Comparison of ENCODE assay signal across 1 cellular context in genomic region chr12:75635606-75636444, GRCh38.
TF ChIP-seq lines count a peak whose summit lies in the region.

No MANE protein-coding gene starts in this region.

TF ChIP-seq in GM23338, 12 proteins besides CTCF, POLR2A, EP300 and RAD21 (continued from another document):
- TF ChIP-seq ZNF462 (CRISPR knock-in tag; IDR thresholded peaks at IDR 0.05): no peak
- no peak for TF ChIP-seq EZH2phosphoT487 (IDR thresholded peaks at IDR 0.05; ENCODE audit: unreplicated experiment)
- no peak for TF ChIP-seq NANOG (IDR thresholded peaks at IDR 0.05; ENCODE audit: borderline replicate concordance)
- TF ChIP-seq CREB1 (CRISPR knock-in tag; IDR thresholded peaks at IDR 0.05; ENCODE audit: low read depth): no peak
